13 cellular contexts compared by ENCODE assay signal in genomic region chrX:47530054-47530453, GRCh38.
"Had no signal": no experiment of that assay in that cellular context is flagged by ENCODE, and none has a peak within 500 bp of the region (broad histone marks: within the 10 kb centered on the region; RNA-seq: fewer than 3 reads in every experiment).

No MANE protein-coding gene starts in this region.

- H3K27ac Mint-ChIP-seq: activated CD4-positive, alpha-beta memory T cell treated with anti-CD3 and anti-CD28 coated beads for 36 hours; activated naive CD8-positive, alpha-beta T cell treated with anti-CD3 and anti-CD28 coated beads for 36 hours; dendritic cell treated with granulocyte-macrophage colony-stimulating factor and Interleukin-4, amounts not matched to agents 40 ng/mL and 50 ng/mL, for 4 days; effector memory CD8-positive, alpha-beta T cell had no signal

- ATAC-seq: effector memory CD8-positive, alpha-beta T cell had no signal

- H3K4me3 Mint-ChIP-seq: activated CD4-positive, alpha-beta memory T cell treated with anti-CD3 and anti-CD28 coated beads for 36 hours; activated naive CD8-positive, alpha-beta T cell treated with anti-CD3 and anti-CD28 coated beads for 36 hours; dendritic cell treated with granulocyte-macrophage colony-stimulating factor and Interleukin-4, amounts not matched to agents 40 ng/mL and 50 ng/mL, for 4 days; effector memory CD8-positive, alpha-beta T cell had no signal

- H3K9me3 Mint-ChIP-seq: activated CD4-positive, alpha-beta memory T cell treated with anti-CD3 and anti-CD28 coated beads for 36 hours; activated naive CD8-positive, alpha-beta T cell treated with anti-CD3 and anti-CD28 coated beads for 36 hours; dendritic cell treated with granulocyte-macrophage colony-stimulating factor and Interleukin-4, amounts not matched to agents 40 ng/mL and 50 ng/mL, for 4 days; effector memory CD8-positive, alpha-beta T cell had no signal

- H3K4me1 Mint-ChIP-seq: activated naive CD8-positive, alpha-beta T cell treated with anti-CD3 and anti-CD28 coated beads for 36 hours had no signal

- H3K36me3 Mint-ChIP-seq: activated CD4-positive, alpha-beta memory T cell treated with anti-CD3 and anti-CD28 coated beads for 36 hours; activated naive CD8-positive, alpha-beta T cell treated with anti-CD3 and anti-CD28 coated beads for 36 hours had no signal

- DNase-seq: activated CD4-positive, alpha-beta memory T cell treated with anti-CD3 and anti-CD28 coated beads for 36 hours; activated CD4-positive, alpha-beta T cell treated with anti-CD3 and anti-CD28 coated beads for 1 hour; activated gamma-delta T cell; activated naive CD8-positive, alpha-beta T cell treated with anti-CD3 and anti-CD28 coated beads for 36 hours; activated T-cell treated with anti-CD3 and anti-CD28 coated beads, Interleukin-2, amount 50 U/mL, for 48 hours; brain microvascular endothelial cell; effector memory CD8-positive, alpha-beta T cell; hippocampal formation; kidney glomerular epithelial cell; midbrain; tibial artery; uterus had no signal

- H3K27me3 Mint-ChIP-seq: activated CD4-positive, alpha-beta memory T cell treated with anti-CD3 and anti-CD28 coated beads for 36 hours; activated naive CD8-positive, alpha-beta T cell treated with anti-CD3 and anti-CD28 coated beads for 36 hours; dendritic cell treated with granulocyte-macrophage colony-stimulating factor and Interleukin-4, amounts not matched to agents 40 ng/mL and 50 ng/mL, for 4 days; effector memory CD8-positive, alpha-beta T cell had no signal
